14 cellular contexts compared by ENCODE assay signal in genomic region chr2:169462896-169463695, GRCh38. TPM values are rescaled to one million over a fixed set of nuclear protein-coding genes. Genes with fewer than 3 reads are reported as not detected.
DNase-seq lines count a peak whose midpoint lies in the region; ATAC-seq and TF ChIP-seq lines count a peak whose summit lies in the region.
"Had no signal": no experiment of that assay in that cellular context is flagged by ENCODE, and none has a peak within 500 bp of the region (broad histone marks: within the 10 kb centered on the region; RNA-seq: fewer than 3 reads in every experiment).

No MANE protein-coding gene starts in this region.

- DNase-seq in NCI-H1694 treated with DMSO at 0.1 percent for 48 hours (lab: John Stamatoyannopoulos, UW), result peak; percentile 29
- DNase-seq in NCI-H1694 (lab: John Stamatoyannopoulos, UW), result no peak
- peak; percentile 90 for DNase-seq in fibroblast of lung (ENCODE audit: low read depth in 2 of 2)
- no peak for DNase-seq in anterior cingulate cortex (lab: John Stamatoyannopoulos, UW)
- no peak for DNase-seq in NCI-H446 (lab: John Stamatoyannopoulos, UW)
- DNase-seq: activated T-cell treated with anti-CD3 and anti-CD28 coated beads, Interleukin-2, amount 50 U/mL, for 4 hours; colonic mucosa; NCI-H1105 had no signal

- H3K79me2 ChIP-seq in OCI-LY3 (ENCODE audit: low read length) (no peaks in the 10 kb centered on the region), fibroblast of lung (ENCODE audit: control insufficient read depth, insufficient read depth, low read length) (no peaks in the 10 kb centered on the region)

- H3K4me2 ChIP-seq in OCI-LY3 (ENCODE audit: low read length) (no peak overlapping the region), fibroblast of lung (ENCODE audit: extremely low read depth, insufficient read depth, low read length) (peak overlapping the region; percentile 51), skeletal muscle satellite cell (ENCODE audit: low read length) (peak overlapping the region; percentile 62)

- no peak for TF ChIP-seq POLR2A in GM18505 (IDR thresholded peaks at IDR 0.05; ENCODE audit: borderline replicate concordance, extremely low read depth, insufficient read depth, insufficient read length)

- TF ChIP-seq CTCF in OCI-LY3 (IDR thresholded peaks at IDR 0.05; ENCODE audit: low read depth, low read length), result no peak
- no peak for TF ChIP-seq CTCF in fibroblast of lung (conservative IDR thresholded peaks at IDR 0.05 in 1 of 2, IDR thresholded peaks at IDR 0.05 in 1 of 2; ENCODE audit: low read depth in 1 of 2, low read length in 2 of 2)

- no peaks in the 10 kb centered on the region for H3K4me1 ChIP-seq in OCI-LY3 (ENCODE audit: low read length)
- H3K4me1 ChIP-seq in fibroblast of lung (ENCODE audit: control insufficient read depth, extremely low read depth, insufficient read depth, low read length), result peaks cover 8% of the 10 kb centered on the region
- H3K4me1 ChIP-seq in skeletal muscle satellite cell (ENCODE audit: control insufficient read depth, insufficient read depth, low read length), result peaks cover 19% of the 10 kb centered on the region
- H3K4me1 ChIP-seq: colonic mucosa had no signal

- no peak for ATAC-seq in GM18505 (IDR thresholded peaks at IDR 0.05; ENCODE audit: unreplicated experiment)
- ATAC-seq: activated T-cell treated with anti-CD3 and anti-CD28 coated beads, Interleukin-2, amount 50 U/mL, for 4 hours; naive thymus-derived CD4-positive, alpha-beta T cell had no signal

- H3K9ac ChIP-seq in OCI-LY3 (ENCODE audit: low read length) (no peak overlapping the region), fibroblast of lung (ENCODE audit: insufficient read depth, low read length) (no peak overlapping the region), skeletal muscle satellite cell (ENCODE audit: low read depth, low read length) (peak overlapping the region; percentile 50)

- H3K9me3 ChIP-seq in OCI-LY3 (ENCODE audit: insufficient read depth, low read length) (no peaks in the 10 kb centered on the region), fibroblast of lung (ENCODE audit: control insufficient read depth, insufficient read depth, low read depth, low read length) (no peaks in the 10 kb centered on the region), skeletal muscle satellite cell (replicated peaks; ENCODE audit: low read length) (no peaks in the 10 kb centered on the region)
- H3K9me3 ChIP-seq: colonic mucosa had no signal

- H4K20me1 ChIP-seq in OCI-LY3 (ENCODE audit: insufficient read depth, low read length) (no peaks in the 10 kb centered on the region), fibroblast of lung (ENCODE audit: control insufficient read depth, extremely low read depth, insufficient read depth, low read length) (no peaks in the 10 kb centered on the region)

- H3K36me3 ChIP-seq in OCI-LY3 (replicated peaks; ENCODE audit: low read depth, low read length) (no peaks in the 10 kb centered on the region), fibroblast of lung (ENCODE audit: control insufficient read depth, insufficient read depth, low read length) (no peaks in the 10 kb centered on the region), skeletal muscle satellite cell (ENCODE audit: insufficient read depth, low read length) (no peaks in the 10 kb centered on the region)
- H3K36me3 ChIP-seq: colonic mucosa had no signal

- H2AFZ ChIP-seq in OCI-LY3 (ENCODE audit: low read depth, low read length) (peak overlapping the region; percentile 72), fibroblast of lung (ENCODE audit: low read length) (no peak overlapping the region)

- H3K27me3 ChIP-seq in OCI-LY3 (ENCODE audit: low read depth, low read length) (no peaks in the 10 kb centered on the region), fibroblast of lung (ENCODE audit: control insufficient read depth, insufficient read depth, low read length) (no peaks in the 10 kb centered on the region), skeletal muscle satellite cell (ENCODE audit: control insufficient read depth, insufficient read depth, low read length) (no peaks in the 10 kb centered on the region)
- H3K27me3 ChIP-seq: colonic mucosa had no signal

- H3K4me3 ChIP-seq in OCI-LY3 (ENCODE audit: low read length) (no peak overlapping the region), fibroblast of lung (replicated peaks in 1 of 4; ENCODE audit: control extremely low read depth in 1 of 4, insufficient read depth in 1 of 4, low read depth in 3 of 4, low read length in 4 of 4) (peak overlapping the region in 1 of 4 experiments; percentile 8), skeletal muscle satellite cell (ENCODE audit: low read length) (peak overlapping the region; percentile 31)
- H3K4me3 ChIP-seq: colonic mucosa had no signal

- H3K27ac ChIP-seq in OCI-LY3 (ENCODE audit: low read length) (no peak overlapping the region), fibroblast of lung (ENCODE audit: insufficient read depth, low read length) (peak overlapping the region; percentile 54)
- H3K27ac ChIP-seq: 22Rv1, colonic mucosa had no signal

RNA-seq across cellular contexts. Expression of gene BBS5, which starts 16.2 kb away (rescaled TPM):
- total RNA-seq in fibroblast of lung, result 5.6 and 7.1 TPM in 2 replicates
- 3.4 and 4.6 TPM in 2 replicates for polyA plus RNA-seq in fibroblast of lung
- 4.6 and 5.0 TPM in 2 replicates for polyA plus RNA-seq in fibroblast of lung (2012)
- polyA minus RNA-seq in fibroblast of lung (ENCODE audit: low replicate concordance), result 0.19 and 0.79 TPM in 2 replicates
- total RNA-seq in skeletal muscle satellite cell (2012; rRNA removed), result 4.3 and 6.1 TPM in 2 replicates

RNA-seq across cellular contexts. Expression of gene KLHL41, which starts 46.4 kb away (rescaled TPM):
- total RNA-seq in fibroblast of lung, result 3.8 and 4.6 TPM in 2 replicates
- polyA plus RNA-seq in fibroblast of lung, result 0.42 and 1.2 TPM in 2 replicates
- polyA plus RNA-seq in fibroblast of lung (2012), result 0.36 and 0.99 TPM in 2 replicates
- 0.15 and 0.86 TPM in 2 replicates for polyA minus RNA-seq in fibroblast of lung (ENCODE audit: low replicate concordance)
- total RNA-seq in skeletal muscle satellite cell (2012; rRNA removed), result 3.5 and 15.7 TPM in 2 replicates
- total RNA-seq: activated T-cell treated with anti-CD3 and anti-CD28 coated beads, Interleukin-2, amount 50 U/mL, for 4 hours; OCI-LY7 had no signal

Comparison
In these comparisons a context has a peak if more than half of its experiments do, and no peak if none do; other contexts are left out.
1. DNase-seq: peak in NCI-H1694 treated with DMSO at 0.1 percent for 48 hours (single experiment) and fibroblast of lung (2 of 2); none in NCI-H1694 (single experiment), anterior cingulate cortex (0 of 58) and NCI-H446 (0 of 2).